9 cellular contexts compared by ENCODE assay signal in genomic region chr14:85533821-85534271, GRCh38. TPM values are rescaled to one million over a fixed set of nuclear protein-coding genes. Genes with fewer than 3 reads are reported as not detected.
DNase-seq lines count a peak whose midpoint lies in the region; ATAC-seq and TF ChIP-seq lines count a peak whose summit lies in the region.
"Had no signal": no experiment of that assay in that cellular context is flagged by ENCODE, and none has a peak within 500 bp of the region (broad histone marks: within the 10 kb centered on the region; RNA-seq: fewer than 3 reads in every experiment).

No MANE protein-coding gene starts in this region.

- H3K4me1 Mint-ChIP-seq in osteocyte (ENCODE audit: unreplicated experiment), result peaks cover 44% of the 10 kb centered on the region
- peaks cover 10% of the 10 kb centered on the region for H3K4me1 Mint-ChIP-seq in activated CD4-positive, alpha-beta memory T cell treated with anti-CD3 and anti-CD28 coated beads for 36 hours (ENCODE audit: low read depth)

- peak overlapping the region; percentile 89 for H3K27ac Mint-ChIP-seq in osteocyte (ENCODE audit: unreplicated experiment)
- H3K27ac Mint-ChIP-seq in activated CD4-positive, alpha-beta memory T cell treated with anti-CD3 and anti-CD28 coated beads for 36 hours, result no peak overlapping the region
- H3K27ac Mint-ChIP-seq: stimulated activated naive CD8-positive, alpha-beta T cell treated with anti-CD3 and anti-CD28 coated beads, Interleukin-15, Interleukin-2, amounts not matched to agents 100 ng/mL and 50 ng/mL, for 24 hours had no signal

- H3K27me3 Mint-ChIP-seq in osteocyte (ENCODE audit: unreplicated experiment), result no peaks in the 10 kb centered on the region
- peaks cover 58% of the 10 kb centered on the region for H3K27me3 Mint-ChIP-seq in activated CD4-positive, alpha-beta memory T cell treated with anti-CD3 and anti-CD28 coated beads for 36 hours

- peak overlapping the region; percentile 78 to 93 for H3K4me3 ChIP-seq in foreskin fibroblast (ENCODE audit: low read depth in 1 of 2, low read length in 2 of 2)

- TF ChIP-seq CTCF in foreskin fibroblast (IDR thresholded peaks at IDR 0.05; ENCODE audit: low read depth, low read length), result no peak
- TF ChIP-seq CTCF in osteocyte (IDR thresholded peaks at IDR 0.05), result no peak

- POLR2A ChIA-PET in activated CD4-positive, alpha-beta memory T cell treated with anti-CD3 and anti-CD28 coated beads for 36 hours (lab: Charles Lee), result no interaction called here

- no peaks in the 10 kb centered on the region for H3K9me3 Mint-ChIP-seq in osteocyte (ENCODE audit: unreplicated experiment)
- H3K9me3 Mint-ChIP-seq in activated CD4-positive, alpha-beta memory T cell treated with anti-CD3 and anti-CD28 coated beads for 36 hours, result no peaks in the 10 kb centered on the region
- H3K9me3 Mint-ChIP-seq: stimulated activated naive CD8-positive, alpha-beta T cell treated with anti-CD3 and anti-CD28 coated beads, Interleukin-15, Interleukin-2, amounts not matched to agents 100 ng/mL and 50 ng/mL, for 24 hours had no signal

- intact Hi-C loops in activated CD4-positive, alpha-beta memory T cell treated with anti-CD3 and anti-CD28 coated beads for 36 hours (cut with micrococcal nuclease), result no loop called here

- CTCF ChIA-PET in activated CD4-positive, alpha-beta memory T cell treated with anti-CD3 and anti-CD28 coated beads for 36 hours (lab: Charles Lee), result no interaction called here

- ATAC-seq in GM18498 (IDR thresholded peaks at IDR 0.05; ENCODE audit: unreplicated experiment), result no peak

- DNase-seq in Daoy (ENCODE audit: low read depth) (peak; percentile 18), NCI-H748 (lab: John Stamatoyannopoulos, UW; ENCODE audit: unreplicated experiment) (peak; percentile 71), foreskin fibroblast (peak in 1 of 2 donors; percentile 51), osteocyte (ENCODE audit: extremely low spot score, unreplicated experiment) (peak; percentile 76), OCI-M2 (lab: John Stamatoyannopoulos, UW; ENCODE audit: unreplicated experiment) (no peak), SIG-M5 (lab: John Stamatoyannopoulos, UW) (no peak)
- no peak for DNase-seq in activated CD4-positive, alpha-beta memory T cell treated with anti-CD3 and anti-CD28 coated beads for 36 hours

- peak overlapping the region; percentile 92 for H3K4me3 Mint-ChIP-seq in osteocyte (ENCODE audit: unreplicated experiment)
- no peak overlapping the region for H3K4me3 Mint-ChIP-seq in activated CD4-positive, alpha-beta memory T cell treated with anti-CD3 and anti-CD28 coated beads for 36 hours
- H3K4me3 Mint-ChIP-seq: stimulated activated naive CD8-positive, alpha-beta T cell treated with anti-CD3 and anti-CD28 coated beads, Interleukin-15, Interleukin-2, amounts not matched to agents 100 ng/mL and 50 ng/mL, for 24 hours had no signal

- peaks cover 4% of the 10 kb centered on the region for H3K36me3 Mint-ChIP-seq in osteocyte (ENCODE audit: unreplicated experiment)
- peaks cover 3% of the 10 kb centered on the region for H3K36me3 Mint-ChIP-seq in activated CD4-positive, alpha-beta memory T cell treated with anti-CD3 and anti-CD28 coated beads for 36 hours

RNA-seq across cellular contexts. Expression of gene FLRT2, which starts 3.9 kb away (rescaled TPM):
- 0.03 and 0.86 TPM in 2 replicates for total RNA-seq in Daoy (2014; rRNA removed; shearing (Covaris generic))
- total RNA-seq in osteocyte, result 168 and 181 TPM in 2 replicates
- not detected for total RNA-seq in activated CD4-positive, alpha-beta memory T cell treated with anti-CD3 and anti-CD28 coated beads for 36 hours

Comparison
In these comparisons a context has a peak if more than half of its experiments do, and no peak if none do; other contexts are left out.
1. DNase-seq: peak in Daoy (single experiment), NCI-H748 (single experiment) and osteocyte (single experiment); none in activated CD4-positive, alpha-beta memory T cell treated with anti-CD3 and anti-CD28 coated beads for 36 hours (single experiment), OCI-M2 (single experiment) and SIG-M5 (single experiment).
2. RNA of gene FLRT2, which starts 3.9 kb away (total RNA-seq): 168 to 181 TPM in osteocyte; 0.03 to 0.86 TPM in Daoy and not detected in activated CD4-positive, alpha-beta memory T cell treated with anti-CD3 and anti-CD28 coated beads for 36 hours; every median in the first group is over 10 times any median in the second.